Comparison of ENCODE assay signal across 2 cellular contexts in genomic region chr1:67840449-67840848, GRCh38.
A peak's percentile ranks its signal among the peaks of the same experiment; 100 is the strongest.
TF ChIP-seq lines count a peak whose summit lies in the region.

No MANE protein-coding gene starts in this region.

TF ChIP-seq in A549, 52 proteins besides CTCF, POLR2A, EP300 and RAD21:
- no peak for TF ChIP-seq SREBF2 (IDR thresholded peaks at IDR 0.05)
- TF ChIP-seq GATA3 (IDR thresholded peaks at IDR 0.05; ENCODE audit: borderline replicate concordance) = peak; percentile 56; the same call in 1 of the 2 replicates
- no peak for TF ChIP-seq RCOR1 (IDR thresholded peaks at IDR 0.05; ENCODE audit: low read depth, low read length)
- no peak for TF ChIP-seq NR3C1 (IDR thresholded peaks at IDR 0.05)
- 0 out of 2 replicates have a peak, but pooled peaks have one; percentile 33 for TF ChIP-seq JUNB (IDR thresholded peaks at IDR 0.05)

TF ChIP-seq in IMR-90, 13 proteins besides CTCF, POLR2A, EP300 and RAD21:
- TF ChIP-seq CEBPB (IDR thresholded peaks at IDR 0.05; ENCODE audit: low read depth, low read length) (peak; percentile 23; the same call in 1 of the 2 replicates), BHLHE40 (IDR thresholded peaks at IDR 0.05; ENCODE audit: low read depth, low read length) (no peak), FOS (IDR thresholded peaks at IDR 0.05; ENCODE audit: low read depth, low read length) (peak; percentile 28; the same call in 1 of the 2 replicates)
